Comparison of ENCODE assay signal across 1 cellular context in the genomic region with DNA sequence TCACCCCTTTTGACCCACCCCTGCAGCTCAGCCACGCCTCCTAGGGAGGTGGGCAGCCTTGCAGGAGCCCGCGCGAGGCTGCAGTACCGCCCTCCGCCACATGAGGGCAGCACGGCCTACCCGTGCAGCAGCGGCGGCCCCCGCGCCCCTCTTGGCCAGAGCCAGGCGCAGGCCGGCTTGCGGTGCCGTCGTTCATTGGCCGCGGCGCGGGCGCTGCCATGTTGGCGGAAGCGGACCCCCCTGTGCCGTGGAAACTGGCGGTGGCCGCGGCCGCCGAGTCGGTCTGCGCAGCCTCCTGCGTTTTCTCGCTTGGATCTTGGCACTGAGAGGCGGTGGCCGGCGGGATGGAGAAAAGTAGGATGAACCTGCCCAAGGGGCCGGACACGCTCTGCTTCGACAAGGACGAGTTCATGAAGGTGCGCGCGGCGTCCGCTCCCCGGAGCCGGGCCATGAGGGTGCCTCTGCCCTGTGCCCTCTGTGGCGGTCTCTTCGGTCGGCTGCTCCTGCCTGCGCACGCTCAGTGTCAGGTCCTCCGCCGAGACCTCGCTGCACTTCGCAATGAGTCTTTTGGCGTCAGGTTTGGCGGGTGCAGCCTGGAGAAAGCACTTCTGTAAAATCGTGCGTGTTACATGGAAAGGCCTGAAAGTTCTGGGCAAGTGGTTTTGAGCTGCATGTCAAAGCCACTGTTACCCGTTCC.
TF ChIP-seq lines count a peak whose summit lies in the region.

TSS of gene COG2 (plus strand) at position 219 of the 697 bp plus-strand sequence. CDS start at position 345, 126 bp downstream.

TF ChIP-seq in WTC11, 78 proteins besides CTCF, POLR2A, EP300 and RAD21 (continued from another document):
- TF ChIP-seq HMGXB4 (CRISPR knock-in tag; IDR thresholded peaks at IDR 0.05) = peak; percentile 98
- no peak; the same call in 1 of the 2 replicates for TF ChIP-seq ATF1 (CRISPR knock-in tag; IDR thresholded peaks at IDR 0.05)
- TF ChIP-seq ZBTB43 (CRISPR knock-in tag; IDR thresholded peaks at IDR 0.05) = peak; percentile 52; the same call in 1 of the 2 replicates
- peak; percentile 83; the same call in 1 of the 2 replicates for TF ChIP-seq MYBL2 (CRISPR knock-in tag; IDR thresholded peaks at IDR 0.05)
- TF ChIP-seq FOXP1 (CRISPR knock-in tag; IDR thresholded peaks at IDR 0.05; ENCODE audit: borderline replicate concordance) = peak; percentile 82; the same call in 1 of the 2 replicates
- TF ChIP-seq SP1 (CRISPR knock-in tag; conservative IDR thresholded peaks at IDR 0.05) = peak; percentile 90
- peak; percentile 63; the same call in 1 of the 2 replicates for TF ChIP-seq NFE2L1 (CRISPR knock-in tag; IDR thresholded peaks at IDR 0.05)
- TF ChIP-seq ATF3 (CRISPR knock-in tag; conservative IDR thresholded peaks at IDR 0.05) = no peak
- TF ChIP-seq CREM (CRISPR knock-in tag; IDR thresholded peaks at IDR 0.05) = peak; percentile 74; the same call in 1 of the 2 replicates
- TF ChIP-seq ERG (CRISPR knock-in tag; IDR thresholded peaks at IDR 0.05) = peak; percentile 67; the same call in 1 of the 2 replicates
- TF ChIP-seq, protein P1, sequence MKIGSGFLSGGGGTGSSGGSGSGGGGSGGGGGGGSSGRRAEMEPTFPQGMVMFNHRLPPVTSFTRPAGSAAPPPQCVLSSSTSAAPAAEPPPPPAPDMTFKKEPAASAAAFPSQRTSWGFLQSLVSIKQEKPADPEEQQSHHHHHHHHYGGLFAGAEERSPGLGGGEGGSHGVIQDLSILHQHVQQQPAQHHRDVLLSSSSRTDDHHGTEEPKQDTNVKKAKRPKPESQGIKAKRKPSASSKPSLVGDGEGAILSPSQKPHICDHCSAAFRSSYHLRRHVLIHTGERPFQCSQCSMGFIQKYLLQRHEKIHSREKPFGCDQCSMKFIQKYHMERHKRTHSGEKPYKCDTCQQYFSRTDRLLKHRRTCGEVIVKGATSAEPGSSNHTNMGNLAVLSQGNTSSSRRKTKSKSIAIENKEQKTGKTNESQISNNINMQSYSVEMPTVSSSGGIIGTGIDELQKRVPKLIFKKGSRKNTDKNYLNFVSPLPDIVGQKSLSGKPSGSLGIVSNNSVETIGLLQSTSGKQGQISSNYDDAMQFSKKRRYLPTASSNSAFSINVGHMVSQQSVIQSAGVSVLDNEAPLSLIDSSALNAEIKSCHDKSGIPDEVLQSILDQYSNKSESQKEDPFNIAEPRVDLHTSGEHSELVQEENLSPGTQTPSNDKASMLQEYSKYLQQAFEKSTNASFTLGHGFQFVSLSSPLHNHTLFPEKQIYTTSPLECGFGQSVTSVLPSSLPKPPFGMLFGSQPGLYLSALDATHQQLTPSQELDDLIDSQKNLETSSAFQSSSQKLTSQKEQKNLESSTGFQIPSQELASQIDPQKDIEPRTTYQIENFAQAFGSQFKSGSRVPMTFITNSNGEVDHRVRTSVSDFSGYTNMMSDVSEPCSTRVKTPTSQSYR (CRISPR knock-in tag; IDR thresholded peaks at IDR 0.05) = peak; percentile 18; the same call in 1 of the 2 replicates
- TF ChIP-seq TEAD1 (CRISPR knock-in tag; IDR thresholded peaks at IDR 0.05) = peak; percentile 94
- TF ChIP-seq EMX1 (CRISPR knock-in tag; IDR thresholded peaks at IDR 0.05) = peak; percentile 70; the same call in 1 of the 2 replicates
- no peak for TF ChIP-seq AFF4 (CRISPR knock-in tag; IDR thresholded peaks at IDR 0.05; ENCODE audit: borderline replicate concordance)
- TF ChIP-seq PRRX2 (CRISPR knock-in tag; IDR thresholded peaks at IDR 0.05) = 0 out of 2 replicates have a peak, but pooled peaks have one; percentile 70
- peak; percentile 76; the same call in 1 of the 2 replicates for TF ChIP-seq ETV6 (CRISPR knock-in tag; IDR thresholded peaks at IDR 0.05)
- peak; percentile 79 for TF ChIP-seq NFYB (CRISPR knock-in tag; conservative IDR thresholded peaks at IDR 0.05; ENCODE audit: low read depth)
- peak; percentile 99 for TF ChIP-seq FOXK1 (CRISPR knock-in tag; IDR thresholded peaks at IDR 0.05)
- peak; percentile 80 for TF ChIP-seq GABPB1 (CRISPR knock-in tag; IDR thresholded peaks at IDR 0.05)
- TF ChIP-seq E2F5 (CRISPR knock-in tag; IDR thresholded peaks at IDR 0.05) = 0 out of 2 replicates have a peak, but pooled peaks have one; percentile 70
